1 cellular context compared by ENCODE assay signal in the genomic region with DNA sequence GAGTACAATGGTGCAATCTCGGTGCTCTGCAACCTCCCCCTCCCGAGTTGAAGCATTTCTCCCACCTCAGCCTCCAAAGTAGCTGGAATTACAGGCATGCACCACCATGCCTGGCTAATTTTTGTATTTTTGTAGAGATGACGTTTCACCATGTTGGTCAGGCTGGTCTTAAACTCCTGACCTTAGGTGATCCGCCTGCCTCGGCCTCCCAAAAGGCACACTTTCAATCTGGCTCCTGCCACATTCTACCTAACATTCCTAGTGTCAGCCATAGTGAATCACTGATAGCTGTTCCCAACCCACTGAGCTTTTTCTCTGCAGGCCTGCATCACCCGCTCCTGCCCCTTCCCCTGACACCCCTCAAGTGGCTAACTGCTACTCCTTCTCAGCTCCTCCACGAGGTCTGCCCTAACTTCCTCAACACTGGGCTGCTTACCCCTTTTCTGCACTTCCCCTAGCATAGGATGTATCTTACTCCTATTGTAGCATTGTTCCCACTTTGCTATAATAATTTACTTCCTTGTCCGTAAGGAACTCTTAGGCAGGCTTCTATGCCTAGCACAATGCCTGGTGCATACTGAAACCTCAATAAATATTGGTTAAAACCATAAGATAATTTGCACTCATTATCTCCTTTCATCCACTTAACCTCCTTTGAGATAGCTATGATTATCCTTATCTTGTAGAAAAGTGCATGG.
TF ChIP-seq lines count a peak whose summit lies in the region.

No MANE protein-coding gene starts in this region.

TF ChIP-seq in endothelial cell of umbilical vein, 7 proteins besides CTCF, POLR2A, EP300 and RAD21 (continued from another document):
- TF ChIP-seq MYC (IDR thresholded peaks at IDR 0.05; ENCODE audit: low read depth, low read length) (no peak), GATA2 (IDR thresholded peaks at IDR 0.05; ENCODE audit: insufficient read depth, insufficient read length, low read depth, low read length) (no peak), POLR2AphosphoS5 (IDR thresholded peaks at IDR 0.05; ENCODE audit: insufficient read depth, low read depth, low read length) (no peak), EZH2 (IDR thresholded peaks at IDR 0.05; ENCODE audit: borderline replicate concordance, low read depth, low read length, severe bottlenecking) (no peak)
